In genomic region chr16:84593825-84594724, GRCh38 we compare ENCODE assay signal across 9 cellular contexts. TPM values are rescaled to one million over a fixed set of nuclear protein-coding genes. Genes with fewer than 3 reads are reported as not detected.
DNase-seq lines count a peak whose midpoint lies in the region; ATAC-seq and TF ChIP-seq lines count a peak whose summit lies in the region.
"Had no signal": no experiment of that assay in that cellular context is flagged by ENCODE, and none has a peak within 500 bp of the region (broad histone marks: within the 10 kb centered on the region; RNA-seq: fewer than 3 reads in every experiment).

No MANE protein-coding gene starts in this region.

- TF ChIP-seq CTCF in RWPE1 (conservative IDR thresholded peaks at IDR 0.05; ENCODE audit: low read depth) (no peak), osteoblast (IDR thresholded peaks at IDR 0.05; ENCODE audit: extremely low read depth, low read depth, low read length) (no peak)

- H3K9ac ChIP-seq in mucosa of rectum (ENCODE audit: low read depth in 1 of 2, low read length in 2 of 2), result peak overlapping the region; percentile 56

- peaks cover 65% of the 10 kb centered on the region for H3K4me1 Mint-ChIP-seq in activated naive CD8-positive, alpha-beta T cell treated with anti-CD3 and anti-CD28 coated beads, Interleukin-2, amount 10 ng/mL, durations not matched to agents 7 days and 5 days

- DNase-seq in DMS 273 (lab: John Stamatoyannopoulos, UW; ENCODE audit: unreplicated experiment) (peak; percentile 80), DMS 273 treated with DMSO at 0.1 percent for 48 hours (lab: John Stamatoyannopoulos, UW) (no peak), RWPE1 (ENCODE audit: low spot score) (no peak), NCI-H446 treated with DMSO at 0.1 percent for 48 hours (lab: John Stamatoyannopoulos, UW) (no peak), osteoblast (ENCODE audit: insufficient read length, low spot score, missing footprints) (no peak)
- DNase-seq in activated naive CD8-positive, alpha-beta T cell treated with anti-CD3 and anti-CD28 coated beads, Interleukin-2, amount 10 ng/mL, durations not matched to agents 7 days and 5 days, result peak; percentile 82

- H3K36me3 Mint-ChIP-seq in activated naive CD8-positive, alpha-beta T cell treated with anti-CD3 and anti-CD28 coated beads, Interleukin-2, amount 10 ng/mL, durations not matched to agents 7 days and 5 days, result peaks cover 49% of the 10 kb centered on the region

- H3K4me1 ChIP-seq in mucosa of rectum (ENCODE audit: control insufficient read depth in 2 of 2, insufficient read depth in 2 of 2, low read length in 2 of 2) (peaks cover 22 to 28% of the 10 kb centered on the region in 2 donors), osteoblast (ENCODE audit: insufficient read depth, low read length) (peaks cover 4% of the 10 kb centered on the region)

- H3K36me3 ChIP-seq in mucosa of rectum (ENCODE audit: control insufficient read depth in 2 of 2, insufficient read depth in 2 of 2, low read length in 2 of 2) (peaks cover 6 to 11% of the 10 kb centered on the region in 2 donors), osteoblast (ENCODE audit: insufficient read depth, low read length) (peaks cover 34% of the 10 kb centered on the region)

- H3K27me3 Mint-ChIP-seq in activated naive CD8-positive, alpha-beta T cell treated with anti-CD3 and anti-CD28 coated beads, Interleukin-2, amount 10 ng/mL, durations not matched to agents 7 days and 5 days, result no peaks in the 10 kb centered on the region

- H3K27ac Mint-ChIP-seq in activated naive CD8-positive, alpha-beta T cell treated with anti-CD3 and anti-CD28 coated beads, Interleukin-2, amount 10 ng/mL, durations not matched to agents 7 days and 5 days, result peak overlapping the region; percentile 85

- H3K27ac ChIP-seq in RWPE1 (peak overlapping the region; percentile 6), mucosa of rectum (ENCODE audit: low read depth in 2 of 2, low read length in 2 of 2) (peak overlapping the region; percentile 82 to 86), osteoblast (ENCODE audit: low read depth, low read length) (no peak overlapping the region)
- H3K27ac ChIP-seq: 22Rv1 had no signal

- H3K27me3 ChIP-seq in mucosa of rectum (ENCODE audit: control insufficient read depth in 2 of 2, insufficient read depth in 2 of 2, low read length in 2 of 2) (no peaks in the 10 kb centered on the region), osteoblast (ENCODE audit: insufficient read depth, low read length) (no peaks in the 10 kb centered on the region)

- ATAC-seq in HG02943 (IDR thresholded peaks at IDR 0.05; ENCODE audit: low read depth, unreplicated experiment), result peak; percentile 72
- peak; percentile 87 for ATAC-seq in activated naive CD8-positive, alpha-beta T cell treated with anti-CD3 and anti-CD28 coated beads, Interleukin-2, amount 10 ng/mL, durations not matched to agents 7 days and 5 days (ENCODE audit: low read depth)

- H3K4me3 Mint-ChIP-seq in activated naive CD8-positive, alpha-beta T cell treated with anti-CD3 and anti-CD28 coated beads, Interleukin-2, amount 10 ng/mL, durations not matched to agents 7 days and 5 days, result peak overlapping the region; percentile 86

- peaks cover 91% of the 10 kb centered on the region for H3K79me2 ChIP-seq in osteoblast (ENCODE audit: insufficient read depth, low read length)

- no peak overlapping the region for H2AFZ ChIP-seq in osteoblast (ENCODE audit: low read length)

- H3K9me3 ChIP-seq in mucosa of rectum (ENCODE audit: control insufficient read depth in 2 of 2, low read length in 2 of 2) (no peaks in the 10 kb centered on the region), osteoblast (ENCODE audit: low read depth, low read length) (no peaks in the 10 kb centered on the region)

- H4K20me1 ChIP-seq in osteoblast (ENCODE audit: insufficient read depth, low read length), result peaks cover 64% of the 10 kb centered on the region

- POLR2A ChIA-PET in RWPE1 (lab: Yijun Ruan, JAX; ENCODE audit: low non-redundant PET), result interaction anchor here (0.6 kb wide), 1 partner anchor 16 kb away, joined by 3 read pairs; no protein-coding TSS in a partner anchor
- POLR2A ChIA-PET in activated naive CD8-positive, alpha-beta T cell treated with anti-CD3 and anti-CD28 coated beads, Interleukin-2, amount 10 ng/mL, durations not matched to agents 7 days and 5 days (lab: Charles Lee), result interaction anchor here (0.6 to 2.9 kb wide), 12 partner anchors 9 to 79 kb away, joined by 3 to 32 read pairs (median 6); partner anchors contain the start of gene COTL1

- H3K4me3 ChIP-seq in mucosa of rectum (ENCODE audit: low read length in 2 of 2) (peak overlapping the region; percentile 13 to 71), osteoblast (ENCODE audit: insufficient read depth, low read length) (no peak overlapping the region)

- no peak overlapping the region for H3K4me2 ChIP-seq in osteoblast (ENCODE audit: insufficient read depth, low read length)

- H3K9me3 Mint-ChIP-seq in activated naive CD8-positive, alpha-beta T cell treated with anti-CD3 and anti-CD28 coated beads, Interleukin-2, amount 10 ng/mL, durations not matched to agents 7 days and 5 days, result no peaks in the 10 kb centered on the region

- CTCF ChIA-PET in RWPE1 (lab: Yijun Ruan, JAX), result no interaction called here

RNA-seq across cellular contexts. Expression of gene COTL1, which starts 23.8 kb away (rescaled TPM):
- 100 to 1,000 TPM; 657 to 664 TPM for total RNA-seq in activated naive CD8-positive, alpha-beta T cell treated with anti-CD3 and anti-CD28 coated beads, Interleukin-2, amount 10 ng/mL, durations not matched to agents 7 days and 5 days
- total RNA-seq in osteoblast, result 145 and 170 TPM in 2 replicates

RNA-seq across cellular contexts. Expression of gene KLHL36, which starts 54.2 kb away (rescaled TPM):
- total RNA-seq in activated naive CD8-positive, alpha-beta T cell treated with anti-CD3 and anti-CD28 coated beads, Interleukin-2, amount 10 ng/mL, durations not matched to agents 7 days and 5 days, result 10 to 100 TPM; 66.8 to 72.6 TPM
- total RNA-seq in osteoblast, result 67.5 and 69.1 TPM in 2 replicates

Comparison
In these comparisons a context has a peak if more than half of its experiments do, and no peak if none do; other contexts are left out.
1. DNase-seq: peak in DMS 273 (single experiment) and activated naive CD8-positive, alpha-beta T cell treated with anti-CD3 and anti-CD28 coated beads, Interleukin-2, amount 10 ng/mL, durations not matched to agents 7 days and 5 days (single experiment); none in DMS 273 treated with DMSO at 0.1 percent for 48 hours (single experiment), RWPE1 (single experiment), NCI-H446 treated with DMSO at 0.1 percent for 48 hours (single experiment) and osteoblast (single experiment).